ENCODE assay signal across 27 cellular contexts in the genomic region with DNA sequence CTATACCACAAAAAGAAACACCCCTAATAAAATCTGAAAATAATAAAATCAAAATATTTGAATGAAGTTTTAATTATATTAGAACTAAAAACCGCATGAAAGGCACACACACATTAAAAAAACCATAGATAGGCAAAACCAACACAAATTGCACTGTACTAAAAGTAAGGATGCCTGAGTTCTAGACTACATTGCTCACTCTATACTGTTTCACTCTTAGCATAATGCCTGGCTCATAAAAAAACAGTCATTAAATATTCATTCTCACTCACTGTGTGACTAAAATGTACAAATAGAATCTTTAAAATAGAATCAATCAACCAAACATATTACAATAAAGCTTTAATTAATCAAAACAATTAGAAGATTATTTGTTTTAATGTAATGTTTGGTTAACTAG. TPM values are rescaled to one million over a fixed set of nuclear protein-coding genes. Genes with fewer than 3 reads are reported as not detected.
DNase-seq lines count a peak whose midpoint lies in the region; ATAC-seq and TF ChIP-seq lines count a peak whose summit lies in the region.
"Had no signal": no experiment of that assay in that cellular context is flagged by ENCODE, and none has a peak within 500 bp of the region (broad histone marks: within the 10 kb centered on the region; RNA-seq: fewer than 3 reads in every experiment).

No MANE protein-coding gene starts in this region.

- no peak overlapping the region for H3K9ac ChIP-seq in PC-3 (ENCODE audit: low read length)
- H3K9ac ChIP-seq in mesenchymal stem cell (ENCODE audit: low read length): no peak overlapping the region
- H3K9ac ChIP-seq: BLaER1; BLaER1 treated with 17β-estradiol and CSF1 and Interleukin-3, amounts not matched to agents 10 nM and 100 nM had no signal

- no peak overlapping the region for H2AFZ ChIP-seq in PC-3 (ENCODE audit: low read length)
- no peak overlapping the region for H2AFZ ChIP-seq in mesenchymal stem cell (ENCODE audit: low read depth, low read length)

- H3K79me1 ChIP-seq in mesenchymal stem cell (replicated peaks; ENCODE audit: low read length, poor library complexity, severe bottlenecking): no peaks in the 10 kb centered on the region

- H4K8ac ChIP-seq in mesenchymal stem cell (ENCODE audit: low read length): no peak overlapping the region

- H3F3A ChIP-seq in PC-3 (ENCODE audit: low read length, unreplicated experiment): no peaks in the 10 kb centered on the region

- no peak for TF ChIP-seq CTCF in PC-3 (conservative IDR thresholded peaks at IDR 0.05; ENCODE audit: low read depth, low read length)

- no peaks in the 10 kb centered on the region for H4K20me1 ChIP-seq in PC-3 (ENCODE audit: low read length)
- H4K20me1 ChIP-seq: BLaER1; BLaER1 treated with 17β-estradiol and CSF1 and Interleukin-3, amounts not matched to agents 10 nM and 100 nM had no signal

- H3K4me1 ChIP-seq in PC-3 (ENCODE audit: insufficient read depth, low read length) (no peaks in the 10 kb centered on the region), mesenchymal stem cell (ENCODE audit: control insufficient read depth, insufficient read depth, low read depth, low read length) (no peaks in the 10 kb centered on the region)
- H3K4me1 ChIP-seq: A549; BE2C; BLaER1; BLaER1 treated with 17β-estradiol and CSF1 and Interleukin-3, amounts not matched to agents 10 nM and 100 nM; Caco-2 had no signal

- intact Hi-C loops in PC-3 (cut with micrococcal nuclease): no loop called here

- no peak overlapping the region for H3K4ac ChIP-seq in mesenchymal stem cell (ENCODE audit: low read depth in 1 of 2, low read length in 2 of 2)

- H3K27me3 ChIP-seq in PC-3 (ENCODE audit: low read length): no peaks in the 10 kb centered on the region
- H3K27me3 ChIP-seq in mesenchymal stem cell (ENCODE audit: control insufficient read depth in 1 of 2, insufficient read depth in 1 of 2, low read length in 2 of 2): no peaks in the 10 kb centered on the region
- H3K27me3 ChIP-seq: BLaER1; BLaER1 treated with 17β-estradiol and CSF1 and Interleukin-3, amounts not matched to agents 10 nM and 100 nM had no signal

- no TSS peak for BruUV-seq in PC-3 (replicated peaks; lab: Mats Ljungman, UMichigan)

- H3K23ac ChIP-seq in mesenchymal stem cell (ENCODE audit: low read length in 2 of 2): no peak overlapping the region

- H3K4me3 ChIP-seq in PC-3 (ENCODE audit: low read length): no peak overlapping the region
- H3K4me3 ChIP-seq in mesenchymal stem cell (ENCODE audit: insufficient read depth in 1 of 2, low read depth in 1 of 2, low read length in 2 of 2): no peak overlapping the region
- H3K4me3 ChIP-seq: A549; BLaER1; BLaER1 treated with 17β-estradiol and CSF1 and Interleukin-3, amounts not matched to agents 10 nM and 100 nM had no signal

- 86% methylated on average over 1 of the region's 1 CpG for WGBS in mesenchymal stem cell

- no peak overlapping the region for H2BK12ac ChIP-seq in mesenchymal stem cell (ENCODE audit: low read length in 2 of 2)

- H2AK5ac ChIP-seq in mesenchymal stem cell (ENCODE audit: low read length, severe bottlenecking): no peak overlapping the region

- H2BK15ac ChIP-seq in mesenchymal stem cell (ENCODE audit: low read depth, poor library complexity, severe bottlenecking): no peak overlapping the region

- H2BK5ac ChIP-seq in mesenchymal stem cell (ENCODE audit: low read depth, low read length, poor library complexity, severe bottlenecking): no peak overlapping the region

- H3K9me2 ChIP-seq in PC-3 (replicated peaks; ENCODE audit: low read length): no peaks in the 10 kb centered on the region

- no peaks in the 10 kb centered on the region for H3K36me3 ChIP-seq in PC-3 (ENCODE audit: low read depth, low read length)
- H3K36me3 ChIP-seq in mesenchymal stem cell (ENCODE audit: control insufficient read depth in 1 of 2, insufficient read depth in 2 of 2, low read depth in 1 of 2, low read length in 2 of 2): no peaks in the 10 kb centered on the region
- H3K36me3 ChIP-seq: BE2C; BLaER1; BLaER1 treated with 17β-estradiol and CSF1 and Interleukin-3, amounts not matched to agents 10 nM and 100 nM had no signal

- DNase-seq in PC-3 (no peak), mesenchymal stem cell (no peak)
- DNase-seq: 8988T; ACHN; AML-193; BE2C; C1 segment of cervical spinal cord; Caco-2; Calu3; CD4-positive, alpha-beta memory T cell; CD4-positive, alpha-beta T cell; CD4-positive, CD25-positive, alpha-beta regulatory T cell; CD8-positive, alpha-beta memory T cell; CD8-positive, alpha-beta T cell; COR-L47; DMS 273 treated with DMSO at 0.1 percent for 48 hours; DMS153; DMS53; DMS79; DMS79 treated with DMSO at 0.1 percent for 48 hours; DND-41; EL had no signal

- H3K4me2 ChIP-seq in PC-3 (ENCODE audit: low read length) (no peak overlapping the region), mesenchymal stem cell (ENCODE audit: low read length, poor library complexity, severe bottlenecking) (no peak overlapping the region)
- H3K4me2 ChIP-seq: A549; BLaER1; BLaER1 treated with 17β-estradiol and CSF1 and Interleukin-3, amounts not matched to agents 10 nM and 100 nM had no signal

- H3K79me2 ChIP-seq in PC-3 (ENCODE audit: low read length): no peaks in the 10 kb centered on the region

- CTCF ChIA-PET in PC-3 (lab: Charles Lee): no interaction called here

- POLR2A ChIA-PET in PC-3 (lab: Charles Lee; ENCODE audit: unreplicated experiment): no interaction called here

- H2BK120ac ChIP-seq in mesenchymal stem cell (ENCODE audit: low read depth, low read length): no peak overlapping the region

- H3K27ac ChIP-seq in PC-3 (ENCODE audit: low read length) (no peak overlapping the region), mesenchymal stem cell (ENCODE audit: low read length, poor library complexity, severe bottlenecking) (no peak overlapping the region)
- H3K27ac ChIP-seq: 22Rv1; A549; BLaER1; BLaER1 treated with 17β-estradiol and CSF1 and Interleukin-3, amounts not matched to agents 10 nM and 100 nM; C4-2B had no signal

- no peak overlapping the region for H4K91ac ChIP-seq in mesenchymal stem cell (ENCODE audit: low read length)

- H3K14ac ChIP-seq in mesenchymal stem cell (ENCODE audit: low read length in 2 of 2): no peak overlapping the region

- no peak overlapping the region for H3K18ac ChIP-seq in mesenchymal stem cell (ENCODE audit: low read depth in 1 of 2, low read length in 2 of 2)

- no peaks in the 10 kb centered on the region for H3K9me3 ChIP-seq in PC-3 (ENCODE audit: low read length)
- peaks cover 5% of the 10 kb centered on the region for H3K9me3 ChIP-seq in mesenchymal stem cell (ENCODE audit: control insufficient read depth, low read length)
- H3K9me3 ChIP-seq: BE2C, Caco-2 had no signal

- ATAC-seq in PC-3: peak; percentile 92
- ATAC-seq: A549; CD8-positive, alpha-beta T cell had no signal

RNA-seq across cellular contexts. Expression of a gene that starts 41.7 kb away (rescaled TPM):
- total RNA-seq in PC-3 (2014; rRNA removed): 28.5 and 39.2 TPM in 2 replicates
- 13.4 TPM for polyA plus RNA-seq in mesenchymal stem cell (2013, experiment 1 of 2)
- polyA plus RNA-seq in mesenchymal stem cell (2013, experiment 2 of 2): 15.6 TPM
